14 cellular contexts compared by ENCODE assay signal in the genomic region with DNA sequence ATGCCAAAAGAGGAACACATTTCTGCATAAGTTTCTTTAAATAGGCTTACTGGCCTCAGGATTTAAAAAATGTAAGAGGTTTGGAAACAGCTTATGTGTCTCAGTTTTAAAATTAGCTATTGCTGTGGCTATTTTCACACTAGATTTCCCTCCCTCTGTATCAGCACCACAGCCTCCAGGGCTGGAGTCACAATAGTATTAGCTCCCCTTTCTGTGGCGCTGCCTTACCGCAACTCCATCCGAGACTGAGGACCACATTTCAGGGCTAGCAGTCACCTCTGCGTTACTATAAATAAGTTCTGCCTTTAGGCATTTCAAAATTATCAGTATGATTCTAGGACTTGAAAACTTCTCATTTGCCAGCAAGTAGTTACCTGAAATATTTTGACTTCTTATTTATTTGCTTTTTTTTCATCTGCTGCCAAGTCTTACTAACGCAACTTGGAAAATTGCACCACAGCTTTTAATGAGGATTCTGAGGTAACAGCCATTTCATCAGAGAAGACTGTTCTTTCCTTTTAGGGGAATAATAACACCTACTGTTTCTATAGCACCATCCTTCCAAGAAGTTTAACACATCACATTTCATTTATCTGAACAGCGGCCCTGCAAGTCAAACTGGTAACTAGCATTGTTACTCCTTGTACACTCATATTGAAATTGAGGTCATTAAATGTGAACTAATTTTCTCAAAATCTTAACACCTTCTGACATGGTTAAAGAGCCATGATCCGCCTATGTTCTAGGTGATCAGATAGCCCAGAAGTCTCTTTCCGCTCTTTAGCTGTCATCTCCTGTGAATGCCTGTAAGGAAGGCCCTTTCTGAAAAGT.
DNase-seq lines count a peak whose midpoint lies in the region; ATAC-seq and TF ChIP-seq lines count a peak whose summit lies in the region.
"Had no signal": no experiment of that assay in that cellular context is flagged by ENCODE, and none has a peak within 500 bp of the region (broad histone marks: within the 10 kb centered on the region; RNA-seq: fewer than 3 reads in every experiment).

No MANE protein-coding gene starts in this region.

- no peak for TF ChIP-seq EP300 in ovary (IDR thresholded peaks at IDR 0.05)

- peaks cover 36% of the 10 kb centered on the region for H3K4me1 Mint-ChIP-seq in activated naive CD8-positive, alpha-beta T cell treated with anti-CD3 and anti-CD28 coated beads, Interleukin-2, amount 50 U/mL, for 24 hours

- TF ChIP-seq CTCF in omental fat pad (IDR thresholded peaks at IDR 0.05) (no peak), ovary (IDR thresholded peaks at IDR 0.05) (no peak), esophagus squamous epithelium (IDR thresholded peaks at IDR 0.05) (no peak)

- no peaks in the 10 kb centered on the region for H3K27me3 Mint-ChIP-seq in activated naive CD8-positive, alpha-beta T cell treated with anti-CD3 and anti-CD28 coated beads, Interleukin-2, amount 50 U/mL, for 24 hours

- H3K27ac Mint-ChIP-seq in activated naive CD8-positive, alpha-beta T cell treated with anti-CD3 and anti-CD28 coated beads, Interleukin-2, amount 50 U/mL, for 24 hours = no peak overlapping the region

- no peak overlapping the region for H3K27ac ChIP-seq in ovary
- no peak overlapping the region for H3K27ac ChIP-seq in esophagus squamous epithelium
- H3K27ac ChIP-seq: A549 had no signal

- DNase-seq in SIG-M5 treated with dmso at 0.1 percent for 504 hours (lab: John Stamatoyannopoulos, UW; ENCODE audit: unreplicated experiment) (peak; percentile 49), SIG-M5 (lab: John Stamatoyannopoulos, UW) (no peak), NOMO-1 treated with DMSO at 0.1 percent for 48 hours (lab: John Stamatoyannopoulos, UW; ENCODE audit: unreplicated experiment) (peak; percentile 82), omental fat pad (ENCODE audit: low spot score) (no peak), ovary (no peak), esophagus squamous epithelium (lab: John Stamatoyannopoulos, UW) (no peak)
- no peak for DNase-seq in activated naive CD8-positive, alpha-beta T cell treated with anti-CD3 and anti-CD28 coated beads, Interleukin-2, amount 50 U/mL, for 24 hours
- DNase-seq: cerebellar nuclear complex, GDM1, NCI-H2227 treated with DMSO at 0.1 percent for 48 hours had no signal

- H3K36me3 ChIP-seq in ovary = no peaks in the 10 kb centered on the region
- no peaks in the 10 kb centered on the region for H3K36me3 ChIP-seq in esophagus squamous epithelium
- H3K36me3 ChIP-seq: tibial nerve had no signal

- H3K36me3 Mint-ChIP-seq in activated naive CD8-positive, alpha-beta T cell treated with anti-CD3 and anti-CD28 coated beads, Interleukin-2, amount 50 U/mL, for 24 hours (ENCODE audit: low read depth) = peaks cover 49% of the 10 kb centered on the region

- ATAC-seq in activated naive CD8-positive, alpha-beta T cell treated with anti-CD3 and anti-CD28 coated beads, Interleukin-2, amount 50 U/mL, for 24 hours = peak; percentile 18
- ATAC-seq in omental fat pad (ENCODE audit: low FRiP score) = peak; percentile 41
- no peak for ATAC-seq in HG03095 (IDR thresholded peaks at IDR 0.05; ENCODE audit: unreplicated experiment)
- ATAC-seq: A549, Panc1 had no signal

- no peaks in the 10 kb centered on the region for H3K9me3 ChIP-seq in ovary
- H3K9me3 ChIP-seq in esophagus squamous epithelium = no peaks in the 10 kb centered on the region
- H3K9me3 ChIP-seq: A549, tibial nerve had no signal

- peaks cover 2% of the 10 kb centered on the region for H3K4me1 ChIP-seq in ovary (ENCODE audit: insufficient read depth)
- H3K4me1 ChIP-seq in esophagus squamous epithelium = peaks cover 3 to 35% (median 4%) of the 10 kb centered on the region in 3 donors
- H3K4me1 ChIP-seq: A549 had no signal

- H3K4me3 Mint-ChIP-seq in activated naive CD8-positive, alpha-beta T cell treated with anti-CD3 and anti-CD28 coated beads, Interleukin-2, amount 50 U/mL, for 24 hours = no peak overlapping the region

- H3K9me3 Mint-ChIP-seq in activated naive CD8-positive, alpha-beta T cell treated with anti-CD3 and anti-CD28 coated beads, Interleukin-2, amount 50 U/mL, for 24 hours = no peaks in the 10 kb centered on the region

- intact Hi-C loops in ovary (cut with DNase I) (no loop called here), esophagus squamous epithelium (cut with DNase I) (no loop called here)

- WGBS in ovary, 3 donors = 82 to 91% (median 83%) methylated on average over 8 of the region's 8 CpGs
- 55 to 58% methylated on average over 8 of the region's 8 CpGs for WGBS in esophagus squamous epithelium, 2 donors

- H3K4me3 ChIP-seq in ovary (no peak overlapping the region), esophagus squamous epithelium (no peak overlapping the region)
- H3K4me3 ChIP-seq: A549, tibial nerve had no signal

- TF ChIP-seq POLR2A in ovary (IDR thresholded peaks at IDR 0.05) (no peak), esophagus squamous epithelium (IDR thresholded peaks at IDR 0.05) (no peak)

- no peaks in the 10 kb centered on the region for H3K27me3 ChIP-seq in ovary
- no peaks in the 10 kb centered on the region for H3K27me3 ChIP-seq in esophagus squamous epithelium
- H3K27me3 ChIP-seq: tibial nerve had no signal

Comparison
In these comparisons a context has a peak if more than half of its experiments do, and no peak if none do; other contexts are left out.
1. DNase-seq: peak in SIG-M5 treated with dmso at 0.1 percent for 504 hours (single experiment) and NOMO-1 treated with DMSO at 0.1 percent for 48 hours (single experiment); none in SIG-M5 (single experiment), activated naive CD8-positive, alpha-beta T cell treated with anti-CD3 and anti-CD28 coated beads, Interleukin-2, amount 50 U/mL, for 24 hours (single experiment), omental fat pad (single experiment), ovary (0 of 5) and esophagus squamous epithelium (single experiment).